13 cellular contexts compared by ENCODE assay signal in the genomic region with DNA sequence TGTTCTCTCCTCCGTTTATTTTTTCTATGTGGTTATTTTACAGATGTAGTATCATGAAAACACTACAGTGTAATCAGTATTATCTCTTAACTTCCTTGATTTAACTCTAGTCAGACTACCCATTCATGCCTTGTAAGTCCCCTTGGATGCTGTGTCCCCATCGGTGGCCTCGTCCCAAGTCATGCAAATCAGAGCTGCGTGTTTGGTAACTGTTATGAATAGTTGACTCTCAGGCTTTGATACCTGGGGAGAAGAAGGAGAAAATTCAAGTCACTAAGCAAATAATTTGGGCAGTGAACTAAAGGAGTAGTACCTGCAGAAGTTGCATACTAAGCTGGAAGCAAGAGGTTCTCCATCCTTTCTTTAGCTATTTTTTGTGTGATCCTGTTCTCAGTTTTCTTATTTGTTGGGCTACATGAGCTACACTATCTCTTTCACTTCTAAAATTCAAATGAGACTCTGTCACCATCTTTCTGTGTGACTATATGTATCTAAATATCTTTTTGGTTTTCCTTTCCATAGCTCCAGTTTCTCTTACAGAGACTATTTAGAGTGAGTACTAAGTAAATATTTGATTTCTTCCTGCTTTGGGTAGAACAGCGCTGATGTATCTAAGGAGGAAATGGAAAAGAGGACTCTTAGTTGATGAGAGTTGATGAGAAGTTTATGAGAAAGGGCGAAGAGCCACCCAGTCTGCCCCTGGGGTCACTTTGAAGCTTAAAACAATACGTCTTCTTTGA. TPM values are rescaled to one million over a fixed set of nuclear protein-coding genes. Genes with fewer than 3 reads are reported as not detected.
DNase-seq lines count a peak whose midpoint lies in the region; ATAC-seq, FAIRE-seq and TF ChIP-seq lines count a peak whose summit lies in the region.
"Had no signal": no experiment of that assay in that cellular context is flagged by ENCODE, and none has a peak within 500 bp of the region (broad histone marks: within the 10 kb centered on the region; RNA-seq: fewer than 3 reads in every experiment).

No MANE protein-coding gene starts in this region.

- H3K9me3 ChIP-seq in mucosa of descending colon = no peaks in the 10 kb centered on the region
- H3K9me3 ChIP-seq: colonic mucosa had no signal

- no peak for TF ChIP-seq CTCF in mucosa of descending colon (IDR thresholded peaks at IDR 0.05)

- peak; percentile 89 for FAIRE-seq in GM18507 (lab: Jason Lieb, UNC)

- DNase-seq in GM18507 (ENCODE audit: extremely low spot score, insufficient read length, low read depth) (no peak), mucosa of descending colon (no peak), GOT3 (lab: John Stamatoyannopoulos, UW) (no peak), 8988T (no peak), Right ventricle myocardium superior (no peak), NCI-H82 treated with DMSO at 0.1 percent for 48 hours (lab: John Stamatoyannopoulos, UW; ENCODE audit: unreplicated experiment) (no peak)
- DNase-seq: colonic mucosa, GF-D8, glutamatergic neuron, NCI-H1048, substantia nigra had no signal

- intact Hi-C loops in mucosa of descending colon (cut with DNase I, micrococcal nuclease) = no loop called here
- intact Hi-C loops in Right ventricle myocardium superior (cut with DNase I) = no loop called here

- peak; percentile 46 for ATAC-seq in GM21447 (IDR thresholded peaks at IDR 0.05; ENCODE audit: unreplicated experiment)
- ATAC-seq in HG03457 (IDR thresholded peaks at IDR 0.05; ENCODE audit: unreplicated experiment) = peak; percentile 42
- ATAC-seq in mucosa of descending colon = peak; percentile 84
- no peak for ATAC-seq in Right ventricle myocardium superior (ENCODE audit: poor library complexity)

- no peaks in the 10 kb centered on the region for H3K36me3 ChIP-seq in mucosa of descending colon (ENCODE audit: low read depth)
- H3K36me3 ChIP-seq: colonic mucosa had no signal

- H3K4me1 ChIP-seq in mucosa of descending colon (ENCODE audit: low read depth) = no peaks in the 10 kb centered on the region

- no peak overlapping the region for H3K4me3 ChIP-seq in mucosa of descending colon
- H3K4me3 ChIP-seq: colonic mucosa had no signal

RNA-seq across cellular contexts. Expression of a gene that starts 50.9 kb away (rescaled TPM):
- total RNA-seq in mucosa of descending colon = 1 to 10 TPM; 5.2 to 8.9 (median 8.7) TPM
- 1.9 TPM for total RNA-seq in Right ventricle myocardium superior
